ENCODE assay signal across 1 cellular context in the genomic region with DNA sequence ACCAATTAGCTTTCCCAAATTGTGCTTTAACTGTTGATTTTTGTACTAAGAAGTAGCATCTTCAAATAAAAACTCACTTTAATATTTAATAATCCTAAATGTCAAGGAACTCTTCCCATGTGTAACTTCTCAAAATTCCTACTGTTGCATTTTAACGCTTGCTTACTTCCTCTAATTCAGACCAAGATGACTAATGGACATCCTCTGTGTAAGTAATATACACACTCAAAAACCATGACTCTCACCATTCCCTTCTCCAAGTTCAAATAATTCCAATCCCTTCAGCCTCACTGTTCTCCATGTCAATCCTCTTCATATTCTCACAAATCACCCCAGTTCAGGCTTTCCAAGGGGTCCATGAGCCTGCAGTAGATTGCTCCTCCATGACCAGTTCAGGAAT.
A peak's percentile ranks its signal among the peaks of the same experiment; 100 is the strongest.
TF ChIP-seq lines count a peak whose summit lies in the region.

No MANE protein-coding gene starts in this region.

TF ChIP-seq in endothelial cell of umbilical vein, 7 proteins besides CTCF, POLR2A, EP300 and RAD21 (continued from another document):
- TF ChIP-seq FOS (IDR thresholded peaks at IDR 0.05; ENCODE audit: borderline replicate concordance, insufficient read depth, low read length) = peak; percentile 45
TF ChIP-seq in endothelial cell of umbilical vein: peak in this region for 1.
